Comparison of ENCODE assay signal across 15 cellular contexts in genomic region chr5:153237671-153238332, GRCh38.
A peak's percentile ranks its signal among the peaks of the same experiment; 100 is the strongest.
DNase-seq lines count a peak whose midpoint lies in the region; ATAC-seq and TF ChIP-seq lines count a peak whose summit lies in the region.
"Had no signal": no experiment of that assay in that cellular context is flagged by ENCODE, and none has a peak within 500 bp of the region (broad histone marks: within the 10 kb centered on the region; RNA-seq: fewer than 3 reads in every experiment).

No MANE protein-coding gene starts in this region.

- no peak overlapping the region for H3K27ac ChIP-seq in CD4-positive, alpha-beta T cell (ENCODE audit: low read depth, low read length)
- H3K27ac ChIP-seq: cardiac muscle cell, epithelial cell of prostate, SJCRH30 had no signal

- POLR2A ChIA-PET in CD4-positive, alpha-beta T cell (lab: Charles Lee): no interaction called here

- no peaks in the 10 kb centered on the region for H3K27me3 Mint-ChIP-seq in CD4-positive, alpha-beta T cell

- peak; percentile 86 for ATAC-seq in GM19324 (IDR thresholded peaks at IDR 0.05; ENCODE audit: low FRiP score, unreplicated experiment)
- peak; percentile 91 for ATAC-seq in HG02571 (IDR thresholded peaks at IDR 0.05; ENCODE audit: unreplicated experiment)
- peak; percentile 93 for ATAC-seq in HG03159 (IDR thresholded peaks at IDR 0.05; ENCODE audit: unreplicated experiment)
- ATAC-seq in CD4-positive, alpha-beta T cell (ENCODE audit: poor library complexity): no peak

- H3K9me3 Mint-ChIP-seq in CD4-positive, alpha-beta T cell: no peaks in the 10 kb centered on the region

- H3K27ac Mint-ChIP-seq in CD4-positive, alpha-beta T cell: no peak overlapping the region

- TF ChIP-seq CTCF in CD4-positive, alpha-beta T cell (IDR thresholded peaks at IDR 0.05): no peak

- no peak overlapping the region for H3K4me3 Mint-ChIP-seq in CD4-positive, alpha-beta T cell

- no peaks in the 10 kb centered on the region for H3K36me3 Mint-ChIP-seq in CD4-positive, alpha-beta T cell (ENCODE audit: low read depth)

- H3K9me3 ChIP-seq in CD4-positive, alpha-beta T cell (ENCODE audit: control insufficient read depth, low read length): peaks cover 4% of the 10 kb centered on the region
- H3K9me3 ChIP-seq: SJCRH30 had no signal

- no peaks in the 10 kb centered on the region for H3K27me3 ChIP-seq in CD4-positive, alpha-beta T cell (ENCODE audit: control insufficient read depth, insufficient read depth, low read length)
- H3K27me3 ChIP-seq: cardiac muscle cell, SJCRH30 had no signal

- no peaks in the 10 kb centered on the region for H3K4me1 Mint-ChIP-seq in CD4-positive, alpha-beta T cell (ENCODE audit: low read depth)

- CTCF ChIA-PET in CD4-positive, alpha-beta T cell (lab: Charles Lee): no interaction called here

- peak; percentile 2 for DNase-seq in ELR (ENCODE audit: low read depth)
- no peak for DNase-seq in activated T-cell treated with anti-CD3 and anti-CD28 coated beads for 4 hours
- DNase-seq in H4 (ENCODE audit: low spot score): no peak
- DNase-seq in activated naive CD4-positive, alpha-beta T cell (lab: John Stamatoyannopoulos, UW): no peak
- DNase-seq in CD4-positive, alpha-beta T cell: no peak
- DNase-seq: GOT3; mesendoderm; NCI-H226; SJCRH30; stimulated activated naive CD4-positive, alpha-beta T cell treated with Interleukin-2 at 50 U/mL for 16 hours had no signal

- intact Hi-C loops in CD4-positive, alpha-beta T cell (cut with DNase I, micrococcal nuclease): no loop called here
